Comparison of ENCODE assay signal across 24 cellular contexts in genomic region chr2:35116151-35116550, GRCh38.
"Had no signal": no experiment of that assay in that cellular context is flagged by ENCODE, and none has a peak within 500 bp of the region (broad histone marks: within the 10 kb centered on the region; RNA-seq: fewer than 3 reads in every experiment).

No MANE protein-coding gene starts in this region.

- H3K27ac ChIP-seq: coronary artery, foreskin keratinocyte, gastroesophageal sphincter, heart left ventricle, hepatocyte, neutrophil, pancreas, right lobe of liver, thoracic aorta, tibial nerve, upper lobe of left lung had no signal

- H3K9me3 ChIP-seq: neutrophil, pancreas, right lobe of liver, thoracic aorta, tibial nerve, upper lobe of left lung had no signal

- H3K4me3 Mint-ChIP-seq: memory B cell; natural killer cell; stimulated activated effector memory CD8-positive, alpha-beta T cell treated with anti-CD3 and anti-CD28 coated beads, Interleukin-12 subunit alpha, Interleukin-12 subunit beta, amount 100 ng/mL, for 72 hours had no signal

- H3K36me3 Mint-ChIP-seq: memory B cell; stimulated activated effector memory CD8-positive, alpha-beta T cell treated with anti-CD3 and anti-CD28 coated beads, Interleukin-12 subunit alpha, Interleukin-12 subunit beta, amount 100 ng/mL, for 72 hours had no signal

- H2AFZ ChIP-seq: hepatocyte had no signal

- H3K4me2 ChIP-seq: hepatocyte had no signal

- H3K36me3 ChIP-seq: gastroesophageal sphincter, heart left ventricle, neutrophil, pancreas, right lobe of liver, thoracic aorta, tibial nerve, upper lobe of left lung had no signal

- H3K27me3 ChIP-seq: foreskin keratinocyte, gastroesophageal sphincter, heart left ventricle, hepatocyte, neutrophil, pancreas, right lobe of liver, tibial nerve, upper lobe of left lung had no signal

- DNase-seq: dermis blood vessel endothelial cell; effector memory CD4-positive, alpha-beta T cell; erythroblast; foreskin keratinocyte; heart left ventricle; kidney; natural killer cell; pancreas; right lobe of liver; small intestine; stimulated activated CD4-positive, alpha-beta T cell treated with anti-CD3 and anti-CD28 coated beads, Interleukin-1b, Interleukin-23, amount 100 ng/mL, for 48 hours; stimulated activated CD4-positive, alpha-beta T cell treated with anti-CD3 and anti-CD28 coated beads, Interleukin-4, amount 100 ng/mL, for 24 hours; stimulated activated naive CD4-positive, alpha-beta T cell treated with Interleukin-2 at 50 U/mL for 16 hours; substantia nigra; upper lobe of left lung had no signal

- H3K27me3 Mint-ChIP-seq: memory B cell had no signal

- H3K4me1 Mint-ChIP-seq: memory B cell; natural killer cell; stimulated activated effector memory CD8-positive, alpha-beta T cell treated with anti-CD3 and anti-CD28 coated beads, Interleukin-12 subunit alpha, Interleukin-12 subunit beta, amount 100 ng/mL, for 72 hours had no signal

- H3K4me1 ChIP-seq: foreskin keratinocyte, gastroesophageal sphincter, heart left ventricle, pancreas, right lobe of liver, tibial nerve, upper lobe of left lung had no signal

- H3K4me3 ChIP-seq: coronary artery, gastroesophageal sphincter, heart left ventricle, hepatocyte, lung, pancreas, right lobe of liver, thoracic aorta, tibial nerve, upper lobe of left lung had no signal

- H3K27ac Mint-ChIP-seq: memory B cell; natural killer cell; stimulated activated effector memory CD8-positive, alpha-beta T cell treated with anti-CD3 and anti-CD28 coated beads, Interleukin-12 subunit alpha, Interleukin-12 subunit beta, amount 100 ng/mL, for 72 hours had no signal
